ENCODE assay signal across 22 cellular contexts in the genomic region with DNA sequence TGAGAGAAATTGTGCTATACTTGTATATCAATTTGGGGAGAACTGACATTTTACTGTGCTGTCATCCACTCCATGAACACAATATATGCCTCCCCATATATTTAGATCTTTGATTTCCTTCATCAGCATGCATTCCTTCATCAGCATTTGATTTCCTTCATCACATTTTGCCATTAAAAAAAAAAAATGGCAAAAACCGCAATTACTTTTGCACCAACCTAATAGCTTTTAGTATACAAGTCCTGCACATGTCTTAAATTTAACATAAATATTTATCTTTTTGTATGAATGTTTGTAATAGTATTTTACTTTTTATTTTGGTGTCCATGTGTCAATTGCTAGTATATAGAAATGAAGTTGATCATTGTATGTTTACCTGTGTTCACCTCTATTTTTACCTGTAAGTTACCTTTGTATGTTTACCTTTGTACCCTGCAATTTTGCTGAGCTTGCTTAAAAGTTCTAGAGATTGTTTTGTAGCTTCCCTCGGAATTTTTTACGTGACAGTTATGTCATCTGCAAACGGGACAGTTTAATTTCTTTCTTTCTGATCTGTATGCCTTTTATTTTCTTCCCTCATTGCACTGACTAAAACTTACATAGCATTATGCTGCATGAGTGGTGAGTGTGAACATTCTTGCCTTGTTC.
DNase-seq lines count a peak whose midpoint lies in the region; ATAC-seq, FAIRE-seq and TF ChIP-seq lines count a peak whose summit lies in the region.
"Had no signal": no experiment of that assay in that cellular context is flagged by ENCODE, and none has a peak within 500 bp of the region (broad histone marks: within the 10 kb centered on the region; RNA-seq: fewer than 3 reads in every experiment).

No MANE protein-coding gene starts in this region.

- H3K9me3 ChIP-seq in K562 (replicated peaks; ENCODE audit: control insufficient read depth, insufficient read depth, low read depth, low read length): no peaks in the 10 kb centered on the region
- H3K9me3 ChIP-seq: Caco-2 had no signal

- no peaks in the 10 kb centered on the region for H3K9me3 Mint-ChIP-seq in natural killer cell
- H3K9me3 Mint-ChIP-seq: CD8-positive, alpha-beta T cell had no signal

- intact Hi-C loops in K562 (cut with micrococcal nuclease): loop anchor here (5.0 kb wide), 1 partner anchor 86 kb away; a partner anchor contains a TSS
- intact Hi-C loops in natural killer cell (cut with micrococcal nuclease): no loop called here

- no peaks in the 10 kb centered on the region for H4K20me1 ChIP-seq in K562 (replicated peaks; ENCODE audit: control insufficient read depth, insufficient read depth, low read length)
- H4K20me1 ChIP-seq: BLaER1 treated with 17β-estradiol and CSF1 and Interleukin-3, amounts not matched to agents 10 nM and 100 nM had no signal

- no peaks in the 10 kb centered on the region for H3K36me3 Mint-ChIP-seq in natural killer cell
- H3K36me3 Mint-ChIP-seq: CD8-positive, alpha-beta T cell had no signal

- H3K4me1 ChIP-seq in K562 (replicated peaks in 1 of 2; ENCODE audit: control insufficient read depth in 2 of 2, insufficient read depth in 2 of 2, low read length in 2 of 2): no peaks in the 10 kb centered on the region; a peak in 1 of 5 replicates
- H3K4me1 ChIP-seq: BLaER1 treated with 17β-estradiol and CSF1 and Interleukin-3, amounts not matched to agents 10 nM and 100 nM; Caco-2 had no signal

- H3K36me3 ChIP-seq in K562 (ENCODE audit: control insufficient read depth, insufficient read depth, low read length): no peaks in the 10 kb centered on the region
- H3K36me3 ChIP-seq: BLaER1 treated with 17β-estradiol and CSF1 and Interleukin-3, amounts not matched to agents 10 nM and 100 nM had no signal

- TF ChIP-seq CTCF in K562 (IDR thresholded peaks at IDR 0.05 in 2 of 3, conservative IDR thresholded peaks at IDR 0.05 in 1 of 3; ENCODE audit: insufficient read depth in 2 of 3, low read depth in 1 of 3, low read length in 3 of 3) (no peak), natural killer cell (IDR thresholded peaks at IDR 0.05) (no peak)

- DNase-seq in HEK293T (ENCODE audit: extremely low spot score): no peak
- DNase-seq in K562 (ENCODE audit: extremely low read depth in 1 of 4, low spot score in 3 of 4): no peak
- no peak for DNase-seq in left lobe of liver (ENCODE audit: low spot score)
- no peak for DNase-seq in activated CD8-positive, alpha-beta memory T cell treated with anti-CD3 and anti-CD28 coated beads for 24 hours
- no peak for DNase-seq in natural killer cell
- DNase-seq in G401 (ENCODE audit: low spot score): no peak
- DNase-seq: 8988T; AML-193; Caco-2; Calu3; CD4-positive, alpha-beta T cell; CD8-positive, alpha-beta T cell; DMS79 treated with DMSO at 0.1 percent for 48 hours; GDM1 had no signal

- no peaks in the 10 kb centered on the region for H3K9me1 ChIP-seq in K562 (ENCODE audit: control insufficient read depth, insufficient read depth, low read length)

- TF ChIP-seq RAD21 in K562 (CRISPR knock-in tag; conservative IDR thresholded peaks at IDR 0.05 in 1 of 2, IDR thresholded peaks at IDR 0.05 in 1 of 2): no peak

- TF ChIP-seq POLR2A in K562 (conservative IDR thresholded peaks at IDR 0.05): no peak

- no peak overlapping the region for H3K27ac Mint-ChIP-seq in natural killer cell
- H3K27ac Mint-ChIP-seq: B cell; CD4-positive, alpha-beta T cell; CD8-positive, alpha-beta T cell had no signal

- no peaks in the 10 kb centered on the region for H3K27me3 ChIP-seq in K562 (ENCODE audit: control insufficient read depth in 2 of 2, insufficient read depth in 2 of 2, low read length in 2 of 2)
- H3K27me3 ChIP-seq: BLaER1 treated with 17β-estradiol and CSF1 and Interleukin-3, amounts not matched to agents 10 nM and 100 nM had no signal

- H3K27me3 Mint-ChIP-seq in natural killer cell (ENCODE audit: low read depth in 2 of 2): peaks cover 8 to 22% of the 10 kb centered on the region in 2 donors
- H3K27me3 Mint-ChIP-seq: B cell had no signal

- peak; percentile 66 for FAIRE-seq in K562 (lab: Jason Lieb, UNC)
- FAIRE-seq: D721Med, GM12878, GM12892, GM18507 had no signal

- H3K27ac ChIP-seq in K562 (ENCODE audit: extremely low read depth, low read depth, low read length): peak overlapping the region; percentile 54; the same call in 2 of the 3 replicates
- H3K27ac ChIP-seq: BLaER1 treated with 17β-estradiol and CSF1 and Interleukin-3, amounts not matched to agents 10 nM and 100 nM; C4-2B had no signal

- peak overlapping the region in 1 of 2 experiments; percentile 72; a peak in 2 of 4 replicates for H3K9ac ChIP-seq in K562 (ENCODE audit: insufficient read depth in 1 of 2, low read depth in 2 of 2, low read length in 2 of 2)
- H3K9ac ChIP-seq: BLaER1 treated with 17β-estradiol and CSF1 and Interleukin-3, amounts not matched to agents 10 nM and 100 nM had no signal

- no peaks in the 10 kb centered on the region for H3K4me1 Mint-ChIP-seq in natural killer cell
- H3K4me1 Mint-ChIP-seq: B cell had no signal

- H3K4me2 ChIP-seq in K562 (ENCODE audit: insufficient read depth, low read length): peak overlapping the region; percentile 39
- H3K4me2 ChIP-seq: BLaER1 treated with 17β-estradiol and CSF1 and Interleukin-3, amounts not matched to agents 10 nM and 100 nM had no signal

- H2AFZ ChIP-seq in K562 (ENCODE audit: low read depth, low read length): peak overlapping the region; percentile 91

- POLR2A ChIA-PET in HEK293T (lab: Yijun Ruan, JAX) (no interaction called here), K562 (lab: Yijun Ruan, JAX) (no interaction called here)

- in situ Hi-C loops in K562 (cut with MboI): no loop called here
- in situ Hi-C loops in G401 (cut with HindIII; ENCODE audit: low sequenced_read_pairs): no loop called here

- no TSS peak for BruUV-seq in K562 (replicated peaks; lab: Mats Ljungman, UMichigan)

- TF ChIP-seq EP300 in K562 (IDR thresholded peaks at IDR 0.05; ENCODE audit: low read length): no peak

- CTCF ChIA-PET in HEK293T (lab: Yijun Ruan, JAX): no interaction called here
- CTCF ChIA-PET in K562 (lab: Yijun Ruan, JAX; ENCODE audit: low intra/inter-chr PET ratio): interaction anchor here (1.2 kb wide), 1 partner anchor 9 kb away, joined by 4 read pairs; no protein-coding TSS in a partner anchor

- H3K79me2 ChIP-seq in K562 (ENCODE audit: control insufficient read depth, insufficient read depth, low read length): peaks cover 22% of the 10 kb centered on the region

- ATAC-seq in K562 (peak; percentile 61), left lobe of liver (peak; percentile 26), HG03521 (IDR thresholded peaks at IDR 0.05; ENCODE audit: unreplicated experiment) (no peak), natural killer cell (no peak)
- ATAC-seq: CD8-positive, alpha-beta T cell; GM12878 had no signal

- peak overlapping the region; percentile 39 for H3K4me3 ChIP-seq in K562
- H3K4me3 ChIP-seq: BLaER1 treated with 17β-estradiol and CSF1 and Interleukin-3, amounts not matched to agents 10 nM and 100 nM; GM12878 had no signal

- WGBS in K562 (ENCODE audit: insufficient coverage, low coverage, missing lambda C conversion rate): 2% methylated on average over 4 of the region's 4 CpGs

- H3K4me3 Mint-ChIP-seq in natural killer cell: no peak overlapping the region
- H3K4me3 Mint-ChIP-seq: B cell; CD4-positive, alpha-beta T cell; CD8-positive, alpha-beta T cell had no signal

TF ChIP-seq in HEK293T, 16 proteins besides CTCF, POLR2A, EP300 and RAD21:
- no peak for TF ChIP-seq FOXM1 (IDR thresholded peaks at IDR 0.05; ENCODE audit: borderline replicate concordance)
- TF ChIP-seq ELF4 (IDR thresholded peaks at IDR 0.05): peak; percentile 65; the same call in 1 of the 2 replicates

TF ChIP-seq in K562, 482 proteins besides CTCF, POLR2A, EP300 and RAD21 (continues in another document):
- TF ChIP-seq MAFG (tag; conservative IDR thresholded peaks at IDR 0.05) (peak; percentile 89), PTBP1 (IDR thresholded peaks at IDR 0.05; ENCODE audit: low read depth, low read length) (no peak), MAFF (IDR thresholded peaks at IDR 0.05; ENCODE audit: low read length) (peak; percentile 96), RHOXF2B (CRISPR knock-in tag; conservative IDR thresholded peaks at IDR 0.05) (no peak), POLR2B (IDR thresholded peaks at IDR 0.05; ENCODE audit: low read depth, partially characterized antibody) (no peak), RBM14 (IDR thresholded peaks at IDR 0.05; ENCODE audit: borderline replicate concordance, insufficient read depth, low read depth, low read length) (no peak), GATA2 (CRISPR knock-in tag; IDR thresholded peaks at IDR 0.05) (no peak), ZNF175 (CRISPR knock-in tag; IDR thresholded peaks at IDR 0.05; ENCODE audit: low read depth) (no peak), SAFB (IDR thresholded peaks at IDR 0.05; ENCODE audit: borderline replicate concordance, low read depth, low read length) (no peak), ZNF551 (CRISPR knock-in tag; IDR thresholded peaks at IDR 0.05) (no peak), MYNN (IDR thresholded peaks at IDR 0.05) (no peak), MYNN (CRISPR knock-in tag; IDR thresholded peaks at IDR 0.05) (no peak), MAFK (IDR thresholded peaks at IDR 0.05; ENCODE audit: low read length) (peak; percentile 96)
- TF ChIP-seq, protein P1, sequence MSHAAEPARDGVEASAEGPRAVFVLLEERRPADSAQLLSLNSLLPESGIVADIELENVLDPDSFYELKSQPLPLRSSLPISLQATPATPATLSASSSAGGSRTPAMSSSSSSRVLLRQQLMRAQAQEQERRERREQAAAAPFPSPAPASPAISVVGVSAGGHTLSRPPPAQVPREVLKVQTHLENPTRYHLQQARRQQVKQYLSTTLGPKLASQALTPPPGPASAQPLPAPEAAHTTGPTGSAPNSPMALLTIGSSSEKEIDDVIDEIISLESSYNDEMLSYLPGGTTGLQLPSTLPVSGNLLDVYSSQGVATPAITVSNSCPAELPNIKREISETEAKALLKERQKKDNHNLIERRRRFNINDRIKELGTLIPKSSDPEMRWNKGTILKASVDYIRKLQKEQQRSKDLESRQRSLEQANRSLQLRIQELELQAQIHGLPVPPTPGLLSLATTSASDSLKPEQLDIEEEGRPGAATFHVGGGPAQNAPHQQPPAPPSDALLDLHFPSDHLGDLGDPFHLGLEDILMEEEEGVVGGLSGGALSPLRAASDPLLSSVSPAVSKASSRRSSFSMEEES (CRISPR knock-in tag; IDR thresholded peaks at IDR 0.05): no peak
- TF ChIP-seq, protein P2, sequence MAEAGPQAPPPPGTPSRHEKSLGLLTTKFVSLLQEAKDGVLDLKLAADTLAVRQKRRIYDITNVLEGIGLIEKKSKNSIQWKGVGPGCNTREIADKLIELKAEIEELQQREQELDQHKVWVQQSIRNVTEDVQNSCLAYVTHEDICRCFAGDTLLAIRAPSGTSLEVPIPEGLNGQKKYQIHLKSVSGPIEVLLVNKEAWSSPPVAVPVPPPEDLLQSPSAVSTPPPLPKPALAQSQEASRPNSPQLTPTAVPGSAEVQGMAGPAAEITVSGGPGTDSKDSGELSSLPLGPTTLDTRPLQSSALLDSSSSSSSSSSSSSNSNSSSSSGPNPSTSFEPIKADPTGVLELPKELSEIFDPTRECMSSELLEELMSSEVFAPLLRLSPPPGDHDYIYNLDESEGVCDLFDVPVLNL (CRISPR knock-in tag; IDR thresholded peaks at IDR 0.05; ENCODE audit: low read depth): no peak

Comparison
In these comparisons a context has a peak if more than half of its experiments do, and no peak if none do; other contexts are left out.
1. ATAC-seq: peak in K562 (single experiment) and left lobe of liver (single experiment); none in HG03521 (single experiment) and natural killer cell (0 of 3).